Comparison of ENCODE assay signal across 9 cellular contexts in genomic region chr5:135578685-135579341, GRCh38. TPM values are rescaled to one million over a fixed set of nuclear protein-coding genes. Genes with fewer than 3 reads are reported as not detected.
DNase-seq lines count a peak whose midpoint lies in the region; ATAC-seq and TF ChIP-seq lines count a peak whose summit lies in the region.
"Had no signal": no experiment of that assay in that cellular context is flagged by ENCODE, and none has a peak within 500 bp of the region (broad histone marks: within the 10 kb centered on the region; RNA-seq: fewer than 3 reads in every experiment).

TSS of gene CXCL14 (minus strand) at chr5:135578991. CDS start at chr5:135578778, 213 bp downstream.

- intact Hi-C loops in CD8-positive, alpha-beta T cell (cut with DNase I, micrococcal nuclease): no loop called here

- CTCF ChIA-PET in CD8-positive, alpha-beta T cell (lab: Charles Lee): interaction anchor here (5.0 kb wide), 1 partner anchor 13 kb away, joined by 25 read pairs; no protein-coding TSS in a partner anchor

- POLR2A ChIA-PET in CD8-positive, alpha-beta T cell (lab: Charles Lee): no interaction called here

- no peaks in the 10 kb centered on the region for H3K4me1 ChIP-seq in CD8-positive, alpha-beta T cell (ENCODE audit: insufficient read depth, low read length)

- no peak within 1 kb of the TSS for H3K27ac Mint-ChIP-seq in CD8-positive, alpha-beta T cell

- DNase-seq in HCEC 1CT (peak; percentile 23), SIG-M5 (lab: John Stamatoyannopoulos, UW) (peak; percentile 9), fibroblast of peridontal ligament (ENCODE audit: extremely low read depth) (peak; percentile 20), nucleus accumbens (lab: John Stamatoyannopoulos, UW) (peak in 36 of 56 donors; percentile 10 to 79 (median 36)), epidermal melanocyte (ENCODE audit: insufficient read length, low spot score) (no peak), OCI-M1 (lab: John Stamatoyannopoulos, UW) (no peak), T-helper 9 cell (no peak)
- no peak for DNase-seq in CD8-positive, alpha-beta T cell

- no peaks in the 10 kb centered on the region for H3K36me3 ChIP-seq in CD8-positive, alpha-beta T cell (ENCODE audit: insufficient read depth, low read length)
- H3K36me3 ChIP-seq: neutrophil had no signal

- H3K4me1 Mint-ChIP-seq in CD8-positive, alpha-beta T cell (ENCODE audit: low read depth): no peaks in the 10 kb centered on the region

- H3K27me3 ChIP-seq in CD8-positive, alpha-beta T cell (ENCODE audit: insufficient read depth, low read length): no peaks in the 10 kb centered on the region

- no peak within 1 kb of the TSS for H3K4me3 ChIP-seq in CD8-positive, alpha-beta T cell (ENCODE audit: low read depth, low read length)

- no peak within 1 kb of the TSS for H3K4me3 Mint-ChIP-seq in CD8-positive, alpha-beta T cell

- no peak within 1 kb of the TSS for H3K27ac ChIP-seq in CD8-positive, alpha-beta T cell (ENCODE audit: low read depth, low read length)
- H3K27ac ChIP-seq: neutrophil had no signal

- H3K9me3 Mint-ChIP-seq in CD8-positive, alpha-beta T cell: no peaks in the 10 kb centered on the region

- TF ChIP-seq CTCF in CD8-positive, alpha-beta T cell (IDR thresholded peaks at IDR 0.05): no peak

- H3K27me3 Mint-ChIP-seq in CD8-positive, alpha-beta T cell (ENCODE audit: low read depth): peaks cover 49% of the 10 kb centered on the region

- no peaks in the 10 kb centered on the region for H3K36me3 Mint-ChIP-seq in CD8-positive, alpha-beta T cell

- ATAC-seq in CD8-positive, alpha-beta T cell: no peak

- H3K9me3 ChIP-seq in CD8-positive, alpha-beta T cell (ENCODE audit: low read length): no peaks in the 10 kb centered on the region
- H3K9me3 ChIP-seq: neutrophil had no signal

RNA-seq across cellular contexts. Expression of gene CXCL14, which starts in this region (rescaled TPM):
- not detected for total RNA-seq in CD8-positive, alpha-beta T cell

Comparison
In these comparisons a context has a peak if more than half of its experiments do, and no peak if none do; other contexts are left out.
1. DNase-seq: peak in HCEC 1CT (single experiment), SIG-M5 (single experiment), fibroblast of peridontal ligament (single experiment) and nucleus accumbens (36 of 56); none in epidermal melanocyte (single experiment), OCI-M1 (single experiment), CD8-positive, alpha-beta T cell (0 of 7) and T-helper 9 cell (single experiment).